In the genomic region with DNA sequence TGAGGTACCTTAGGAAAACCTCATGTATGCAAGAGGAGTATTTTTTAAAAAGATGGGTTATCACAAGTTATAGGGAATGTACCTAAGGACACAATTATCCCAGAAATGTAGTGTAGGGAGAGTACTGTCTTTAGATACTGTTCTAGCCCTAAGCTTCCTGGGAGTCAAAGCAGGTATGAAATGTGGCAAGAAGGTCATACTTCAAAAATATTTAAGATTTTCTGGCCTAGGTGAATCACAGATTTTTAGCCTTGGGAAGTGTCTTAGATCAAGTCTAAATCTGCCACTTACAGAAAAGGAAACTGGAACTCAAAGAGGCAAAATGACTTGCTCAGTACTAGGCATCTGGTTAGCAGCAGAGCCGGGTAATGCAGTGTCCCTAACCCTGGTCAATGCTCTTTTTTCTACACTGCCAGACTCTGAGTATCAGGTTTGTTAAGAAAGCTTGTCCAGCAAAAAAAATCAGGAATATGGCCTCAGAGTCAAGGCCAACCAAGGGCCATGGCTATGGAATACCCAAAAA, we compare ENCODE assay signal across 27 cellular contexts. TPM values are rescaled to one million over a fixed set of nuclear protein-coding genes. Genes with fewer than 3 reads are reported as not detected.
DNase-seq lines count a peak whose midpoint lies in the region; ATAC-seq, FAIRE-seq and TF ChIP-seq lines count a peak whose summit lies in the region.
"Had no signal": no experiment of that assay in that cellular context is flagged by ENCODE, and none has a peak within 500 bp of the region (broad histone marks: within the 10 kb centered on the region; RNA-seq: fewer than 3 reads in every experiment).

No MANE protein-coding gene starts in this region.

- H3K4me3 ChIP-seq in spleen (no peak overlapping the region), tibial artery (no peak overlapping the region), kidney (ENCODE audit: low read length in 2 of 2) (no peak overlapping the region), gastroesophageal sphincter (no peak overlapping the region), PC-3 (ENCODE audit: low read length) (no peak overlapping the region)
- H3K4me3 ChIP-seq: body of pancreas, colonic mucosa, sigmoid colon, upper lobe of right lung had no signal

- H2AFZ ChIP-seq in PC-3 (ENCODE audit: low read length), result no peak overlapping the region

- BruUV-seq in PC-3 (replicated peaks; lab: Mats Ljungman, UMichigan), result no TSS peak

- no peaks in the 10 kb centered on the region for H3K79me2 ChIP-seq in PC-3 (ENCODE audit: low read length)

- no peak for TF ChIP-seq EP300 in gastroesophageal sphincter (IDR thresholded peaks at IDR 0.05)

- H3K9me2 ChIP-seq in PC-3 (replicated peaks; ENCODE audit: low read length), result no peaks in the 10 kb centered on the region

- H3K4me2 ChIP-seq in PC-3 (ENCODE audit: low read length), result no peak overlapping the region

- ATAC-seq in GM21717 (IDR thresholded peaks at IDR 0.05; ENCODE audit: unreplicated experiment) (peak; percentile 39), gastroesophageal sphincter (no peak), PC-3 (no peak)
- ATAC-seq: activated CD8-positive, alpha-beta memory T cell treated with anti-CD3 and anti-CD28 coated beads, Interleukin-2, amount 10 ng/mL, durations not matched to agents 7 days and 5 days; body of pancreas; naive thymus-derived CD4-positive, alpha-beta T cell; stimulated activated naive CD8-positive, alpha-beta T cell treated with anti-CD3 and anti-CD28 coated beads, Interleukin-15, Interleukin-2, amounts not matched to agents 100 U/mL and 50 U/mL, for 24 hours; upper lobe of right lung had no signal

- no peak for TF ChIP-seq CTCF in spleen (IDR thresholded peaks at IDR 0.05 in 8 of 11, conservative IDR thresholded peaks at IDR 0.05 in 3 of 11)
- TF ChIP-seq CTCF in tibial artery (IDR thresholded peaks at IDR 0.05), result no peak
- no peak for TF ChIP-seq CTCF in kidney (IDR thresholded peaks at IDR 0.05; ENCODE audit: borderline replicate concordance, extremely low read depth, insufficient read depth)
- no peak for TF ChIP-seq CTCF in gastroesophageal sphincter (IDR thresholded peaks at IDR 0.05)
- no peak for TF ChIP-seq CTCF in PC-3 (conservative IDR thresholded peaks at IDR 0.05; ENCODE audit: low read depth, low read length)

- peak; percentile 87 for FAIRE-seq in GM18507 (lab: Jason Lieb, UNC)
- no peak for FAIRE-seq in kidney (lab: Jason Lieb, UNC)
- FAIRE-seq: TTC549 had no signal

- H3F3A ChIP-seq in PC-3 (ENCODE audit: low read length, unreplicated experiment), result no peaks in the 10 kb centered on the region

- CTCF ChIA-PET in PC-3 (lab: Charles Lee), result no interaction called here

- H3K9ac ChIP-seq in kidney (ENCODE audit: low read length in 2 of 2) (no peak overlapping the region), PC-3 (ENCODE audit: low read length) (no peak overlapping the region)

- H3K27me3 ChIP-seq in spleen (replicated peaks in 1 of 7), result no peaks in the 10 kb centered on the region
- H3K27me3 ChIP-seq in tibial artery, result no peaks in the 10 kb centered on the region
- peaks cover 4% of the 10 kb centered on the region for H3K27me3 ChIP-seq in gastroesophageal sphincter
- no peaks in the 10 kb centered on the region for H3K27me3 ChIP-seq in PC-3 (ENCODE audit: low read length)
- H3K27me3 ChIP-seq: body of pancreas, colonic mucosa, sigmoid colon, upper lobe of right lung had no signal

- WGBS in spleen, 5 donors, result 66 to 74% (median 69%) methylated on average over 1 of the region's 1 CpG
- WGBS in gastroesophageal sphincter (ENCODE audit: low coverage in 1 of 2), 2 donors, result 75 to 83% methylated on average over 1 of the region's 1 CpG

- H3K27ac ChIP-seq in spleen (peak overlapping the region in 7 of 8 donors; percentile 1 to 90 (median 88)), tibial artery (no peak overlapping the region), kidney (ENCODE audit: low read depth in 2 of 2, low read length in 2 of 2) (no peak overlapping the region), gastroesophageal sphincter (no peak overlapping the region), PC-3 (ENCODE audit: low read length) (no peak overlapping the region)
- H3K27ac ChIP-seq: body of pancreas, colonic mucosa, sigmoid colon, upper lobe of right lung had no signal

- no peaks in the 10 kb centered on the region for H4K20me1 ChIP-seq in PC-3 (ENCODE audit: low read length)

- TF ChIP-seq POLR2A in spleen (IDR thresholded peaks at IDR 0.05), result no peak
- TF ChIP-seq POLR2A in gastroesophageal sphincter (IDR thresholded peaks at IDR 0.05), result no peak

- POLR2A ChIA-PET in PC-3 (lab: Charles Lee; ENCODE audit: unreplicated experiment), result no interaction called here

- intact Hi-C loops in spleen (cut with DNase I; ENCODE audit: low total_unique reads), result no loop called here
- intact Hi-C loops in tibial artery (cut with DNase I; ENCODE audit: low total_unique reads), result no loop called here
- intact Hi-C loops in kidney (cut with DNase I), result no loop called here
- intact Hi-C loops in PC-3 (cut with micrococcal nuclease), result no loop called here

- no peaks in the 10 kb centered on the region for H3K9me3 ChIP-seq in spleen
- no peaks in the 10 kb centered on the region for H3K9me3 ChIP-seq in tibial artery
- no peaks in the 10 kb centered on the region for H3K9me3 ChIP-seq in kidney (ENCODE audit: control insufficient read depth in 1 of 2, low read length in 2 of 2)
- no peaks in the 10 kb centered on the region for H3K9me3 ChIP-seq in gastroesophageal sphincter
- no peaks in the 10 kb centered on the region for H3K9me3 ChIP-seq in PC-3 (ENCODE audit: low read length)
- H3K9me3 ChIP-seq: body of pancreas, Caco-2, colonic mucosa, sigmoid colon, upper lobe of right lung had no signal

- H3K36me3 ChIP-seq in spleen, result peaks cover 0 to 72% (median 16%) of the 10 kb centered on the region in 6 donors
- no peaks in the 10 kb centered on the region for H3K36me3 ChIP-seq in tibial artery
- H3K36me3 ChIP-seq in kidney (ENCODE audit: control insufficient read depth in 1 of 2, insufficient read depth in 2 of 2, low read length in 2 of 2), result no peaks in the 10 kb centered on the region
- H3K36me3 ChIP-seq in gastroesophageal sphincter, result no peaks in the 10 kb centered on the region
- H3K36me3 ChIP-seq in PC-3 (ENCODE audit: low read depth, low read length), result no peaks in the 10 kb centered on the region
- H3K36me3 ChIP-seq: colonic mucosa, sigmoid colon, upper lobe of right lung had no signal

- DNase-seq in GM18507 (ENCODE audit: extremely low spot score, insufficient read length, low read depth), result no peak
- DNase-seq in NAMALWA (ENCODE audit: low spot score), result peak; percentile 25
- no peak for DNase-seq in spleen
- DNase-seq in tibial artery, result no peak
- no peak for DNase-seq in kidney
- DNase-seq in PC-3, result no peak
- DNase-seq: activated CD4-positive, alpha-beta T cell treated with anti-CD3 and anti-CD28 coated beads for 48 hours; activated CD8-positive, alpha-beta memory T cell treated with anti-CD3 and anti-CD28 coated beads, Interleukin-2, amount 10 ng/mL, durations not matched to agents 7 days and 5 days; activated naive CD8-positive, alpha-beta T cell treated with anti-CD3 and anti-CD28 coated beads, Interleukin-2, amount 10 ng/mL, durations not matched to agents 7 days and 5 days; body of pancreas; Caco-2; colonic mucosa; H9; hypothalamus; KG1; kidney glomerular epithelial cell; mammary epithelial cell; naive thymus-derived CD4-positive, alpha-beta T cell; NCI-H1092 treated with DMSO at 0.1 percent for 48 hours; NCI-H2081 treated with DMSO at 0.1 percent for 48 hours; sigmoid colon; stimulated activated naive CD8-positive, alpha-beta T cell treated with anti-CD3 and anti-CD28 coated beads, Interleukin-15, Interleukin-2, amounts not matched to agents 100 U/mL and 50 U/mL, for 24 hours; upper lobe of right lung had no signal

- peaks cover 42 to 100% (median 95%) of the 10 kb centered on the region in 6 donors for H3K4me1 ChIP-seq in spleen
- no peaks in the 10 kb centered on the region for H3K4me1 ChIP-seq in tibial artery
- no peaks in the 10 kb centered on the region for H3K4me1 ChIP-seq in kidney (ENCODE audit: control insufficient read depth in 1 of 2, insufficient read depth in 1 of 2, low read depth in 1 of 2, low read length in 2 of 2)
- H3K4me1 ChIP-seq in gastroesophageal sphincter, result no peaks in the 10 kb centered on the region
- H3K4me1 ChIP-seq in PC-3 (ENCODE audit: insufficient read depth, low read length), result no peaks in the 10 kb centered on the region
- H3K4me1 ChIP-seq: body of pancreas, colonic mucosa, sigmoid colon, upper lobe of right lung had no signal

RNA-seq across cellular contexts. Expression of gene PIK3AP1, which starts 13.9 kb away (rescaled TPM):
- total RNA-seq in spleen, result 100 to 1,000 TPM; 126 to 256 (median 196) TPM
- 10 to 100 TPM; 59.8 to 84.1 (median 62.7) TPM for polyA plus RNA-seq in spleen
- total RNA-seq in kidney, result 28.4 TPM
- polyA plus RNA-seq in kidney (ENCODE audit: insufficient read depth, low read depth, low replicate concordance), result 6.5 TPM
- 10 to 100 TPM in 1 of 4 donors, 1 to 10 TPM in 3; 3.1 to 15.5 (median 5.5) TPM for total RNA-seq in gastroesophageal sphincter
- 3.7 and 4.7 TPM in 2 replicates for total RNA-seq in PC-3 (2014; rRNA removed)
- total RNA-seq: fibroblast of villous mesenchyme had no signal
- polyA plus RNA-seq: mammary epithelial cell had no signal

Comparison
In these comparisons a context has a peak if more than half of its experiments do, and no peak if none do; other contexts are left out.
1. H3K27ac ChIP-seq: peak in spleen (7 of 8); none in tibial artery (0 of 2), kidney (0 of 2), gastroesophageal sphincter (0 of 4) and PC-3 (single experiment).